26 cellular contexts compared by ENCODE assay signal in genomic region chr19:40078377-40078776, GRCh38.
"Had no signal": no experiment of that assay in that cellular context is flagged by ENCODE, and none has a peak within 500 bp of the region (broad histone marks: within the 10 kb centered on the region; RNA-seq: fewer than 3 reads in every experiment).

No MANE protein-coding gene starts in this region.

- H3K4me1 ChIP-seq: left ventricle myocardium inferior, neural progenitor cell, right atrium auricular region, right lobe of liver, tibial nerve, uterus had no signal

- H3K36me3 ChIP-seq: ovary, uterus had no signal

- H3K27me3 ChIP-seq: neural progenitor cell, ovary, right atrium auricular region, right lobe of liver, tibial nerve, uterus had no signal

- H3K27ac ChIP-seq: left ventricle myocardium inferior, neural progenitor cell, ovary, right atrium auricular region, right lobe of liver, tibial nerve, uterus had no signal

- H3K4me1 Mint-ChIP-seq: mesothelial cell of epicardium; nephron progenitor cell; neural progenitor cell; stimulated activated naive CD8-positive, alpha-beta T cell treated with anti-CD3 and anti-CD28 coated beads, Interleukin-15, amount 100 ng/mL, for 72 hours had no signal

- H3K27ac Mint-ChIP-seq: immature natural killer cell; mesothelial cell of epicardium; natural killer cell; nephron progenitor cell; neural progenitor cell; stimulated activated memory B cell treated with anti-CD40 and anti-IgM and Interleukin-4, amounts not matched to agents 10 μg/mL and 1 μg/mL and 100 μg/mL, for 72 hours; stimulated activated naive CD8-positive, alpha-beta T cell treated with anti-CD3 and anti-CD28 coated beads, Interleukin-15, amount 100 ng/mL, for 72 hours; type B pancreatic cell had no signal

- H3K27me3 Mint-ChIP-seq: naive B cell; progenitor cell of endocrine pancreas; stimulated activated memory B cell treated with anti-CD40 and anti-IgM and Interleukin-4, amounts not matched to agents 10 μg/mL and 1 μg/mL and 100 μg/mL, for 72 hours; stimulated activated naive CD8-positive, alpha-beta T cell treated with anti-CD3 and anti-CD28 coated beads, Interleukin-15, amount 100 ng/mL, for 72 hours; type B pancreatic cell had no signal

- DNase-seq: immature natural killer cell; left ventricle myocardium inferior; mesendoderm; naive B cell; natural killer cell; nephron progenitor cell; ovary; right lobe of liver; stimulated activated CD4-positive, alpha-beta T cell treated with anti-CD3 and anti-CD28 coated beads, Interleukin-1b, Interleukin-23, amount 100 ng/mL, for 48 hours; stimulated activated CD4-positive, alpha-beta T cell treated with anti-CD3 and anti-CD28 coated beads, Interleukin-2, amount 100 ng/mL, for 48 hours; stimulated activated CD4-positive, alpha-beta T cell treated with anti-CD3 and anti-CD28 coated beads, Interleukin-4, amount 100 ng/mL, for 4 hours; stimulated activated CD8-positive, alpha-beta memory T cell treated with anti-CD3 and anti-CD28 coated beads, Interleukin-4, amount 100 ng/mL, for 48 hours; stimulated activated naive CD4-positive, alpha-beta T cell treated with Interleukin-2 at 50 U/mL for 16 hours; stimulated activated naive CD8-positive, alpha-beta T cell treated with anti-CD3 and anti-CD28 coated beads, Interleukin-15, amount 100 ng/mL, for 72 hours; substantia nigra; uterus had no signal

- H3K4me3 ChIP-seq: left ventricle myocardium inferior, lung, neural progenitor cell, ovary, right atrium auricular region, right lobe of liver, smooth muscle cell, tibial nerve, uterus had no signal

- H3K4me3 Mint-ChIP-seq: immature natural killer cell; mesothelial cell of epicardium; natural killer cell; nephron progenitor cell; neural progenitor cell; stimulated activated memory B cell treated with anti-CD40 and anti-IgM and Interleukin-4, amounts not matched to agents 10 μg/mL and 1 μg/mL and 100 μg/mL, for 72 hours; stimulated activated naive CD8-positive, alpha-beta T cell treated with anti-CD3 and anti-CD28 coated beads, Interleukin-15, amount 100 ng/mL, for 72 hours; type B pancreatic cell had no signal

- FAIRE-seq: islet of Langerhans had no signal

- H2AFZ ChIP-seq: neural progenitor cell had no signal

- H3K9ac ChIP-seq: neural progenitor cell had no signal

- H3K4me2 ChIP-seq: neural progenitor cell, smooth muscle cell had no signal
